In the genomic region with DNA sequence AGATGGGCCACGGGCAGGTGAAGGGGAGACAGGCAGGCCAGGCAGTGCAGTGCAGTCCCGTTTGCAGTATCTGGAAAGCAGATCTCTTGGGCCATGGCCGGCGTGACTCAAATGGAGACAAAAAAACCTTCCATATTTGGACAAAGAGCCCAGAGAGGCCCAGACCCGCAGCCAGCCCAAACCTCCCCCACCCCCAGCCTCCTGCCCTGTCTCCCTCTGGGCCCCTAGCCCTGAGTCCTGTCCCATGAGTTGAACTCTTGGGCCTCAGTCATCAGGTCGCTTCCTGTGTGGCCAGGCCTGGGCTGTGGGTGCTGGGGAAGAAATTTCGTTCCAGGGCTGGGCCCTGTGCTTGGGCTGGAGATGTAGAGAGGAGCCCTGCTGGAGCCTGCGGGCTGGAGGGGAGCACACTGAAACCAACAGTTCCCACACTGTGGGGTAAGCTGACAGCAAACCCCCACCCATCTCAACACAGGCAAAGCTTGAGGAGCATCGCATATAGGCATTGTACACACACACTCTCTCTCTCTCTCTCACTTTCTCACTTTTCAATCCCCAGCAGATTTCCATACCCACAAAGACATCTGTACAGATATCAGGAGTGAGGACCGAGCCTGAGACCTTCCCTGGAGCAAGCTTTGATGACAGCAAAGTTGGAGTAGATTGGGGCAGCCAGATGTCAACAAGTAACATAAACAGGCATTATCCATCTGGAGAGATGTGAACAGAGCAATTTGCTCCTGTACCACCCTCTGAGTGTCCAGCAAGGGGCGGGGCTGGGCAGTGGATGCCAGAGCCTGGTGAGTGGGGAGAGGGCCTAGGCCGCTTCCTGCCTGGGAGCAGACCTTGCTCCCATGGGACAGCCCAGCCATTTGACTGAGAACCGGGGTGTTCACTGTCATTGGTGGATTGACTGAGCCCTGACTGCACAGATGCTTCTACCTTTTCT, we compare ENCODE assay signal across 8 cellular contexts. TPM values are rescaled to one million over a fixed set of nuclear protein-coding genes. Genes with fewer than 3 reads are reported as not detected.
DNase-seq lines count a peak whose midpoint lies in the region; ATAC-seq, FAIRE-seq and TF ChIP-seq lines count a peak whose summit lies in the region.

No MANE protein-coding gene starts in this region.

- peaks cover 0 to 9% (median 0%) of the 10 kb centered on the region in 3 donors for H3K4me1 Mint-ChIP-seq in CD8-positive, alpha-beta memory T cell

- no peak for FAIRE-seq in kidney (lab: Jason Lieb, UNC)

- H3K4me3 Mint-ChIP-seq in CD8-positive, alpha-beta memory T cell = no peak overlapping the region

- H3K4me1 ChIP-seq in kidney (ENCODE audit: control insufficient read depth in 1 of 2, insufficient read depth in 1 of 2, low read depth in 1 of 2, low read length in 2 of 2) = peaks cover 45 to 82% of the 10 kb centered on the region in 2 donors
- peaks cover 89% of the 10 kb centered on the region for H3K4me1 ChIP-seq in vagina
- H3K4me1 ChIP-seq in CD8-positive, alpha-beta memory T cell (ENCODE audit: insufficient read depth, low read length) = no peaks in the 10 kb centered on the region

- H3K36me3 ChIP-seq in kidney (ENCODE audit: control insufficient read depth in 1 of 2, insufficient read depth in 2 of 2, low read length in 2 of 2) = peaks cover 0 to 5% of the 10 kb centered on the region in 2 donors
- H3K36me3 ChIP-seq in vagina = no peaks in the 10 kb centered on the region
- no peaks in the 10 kb centered on the region for H3K36me3 ChIP-seq in CD8-positive, alpha-beta memory T cell (ENCODE audit: insufficient read depth, low read length)

- H3K9me3 ChIP-seq in kidney (ENCODE audit: control insufficient read depth in 1 of 2, low read length in 2 of 2) (no peaks in the 10 kb centered on the region), vagina (no peaks in the 10 kb centered on the region)
- H3K9me3 ChIP-seq in CD8-positive, alpha-beta memory T cell (ENCODE audit: low read length) = no peaks in the 10 kb centered on the region

- DNase-seq in DMS 273 (lab: John Stamatoyannopoulos, UW; ENCODE audit: unreplicated experiment) = peak; percentile 94
- peak; percentile 74 for DNase-seq in NCI-H1694 treated with DMSO at 0.1 percent for 48 hours (lab: John Stamatoyannopoulos, UW)
- peak; percentile 93 for DNase-seq in kidney
- DNase-seq in vagina (ENCODE audit: extremely low spot score in 2 of 2) = no peak
- no peak for DNase-seq in RPMI8226
- no peak for DNase-seq in CD8-positive, alpha-beta memory T cell
- no peak for DNase-seq in Ammon's horn (ENCODE audit: low spot score)

- CTCF ChIA-PET in CD8-positive, alpha-beta memory T cell (lab: Charles Lee) = interaction anchor here (1.0 to 1.4 kb wide), 3 partner anchors 12 to 35 kb away, joined by 3 read pairs; no protein-coding TSS in a partner anchor

- peaks cover 0 to 3% of the 10 kb centered on the region in 2 donors for H3K27me3 Mint-ChIP-seq in CD8-positive, alpha-beta memory T cell

- H3K27me3 ChIP-seq in vagina = no peaks in the 10 kb centered on the region
- no peaks in the 10 kb centered on the region for H3K27me3 ChIP-seq in CD8-positive, alpha-beta memory T cell (ENCODE audit: insufficient read depth, low read length, poor library complexity, severe bottlenecking)

- intact Hi-C loops in kidney (cut with DNase I) (no loop called here), vagina (cut with DNase I) (no loop called here)

- TF ChIP-seq POLR2A in vagina (IDR thresholded peaks at IDR 0.05) = no peak

- H3K27ac ChIP-seq in kidney (ENCODE audit: low read depth in 2 of 2, low read length in 2 of 2) = peak overlapping the region; percentile 65 to 91
- peak overlapping the region; percentile 90 for H3K27ac ChIP-seq in vagina
- H3K27ac ChIP-seq in CD8-positive, alpha-beta memory T cell (ENCODE audit: low read depth, low read length) = no peak overlapping the region

- no peak overlapping the region for H3K27ac Mint-ChIP-seq in CD8-positive, alpha-beta memory T cell

- peak overlapping the region in 1 of 2 donors; percentile 52 for H3K9ac ChIP-seq in kidney (ENCODE audit: low read length in 2 of 2)

- no peaks in the 10 kb centered on the region for H3K9me3 Mint-ChIP-seq in CD8-positive, alpha-beta memory T cell

- H3K4me3 ChIP-seq in kidney (ENCODE audit: low read length in 2 of 2) = no peak overlapping the region
- H3K4me3 ChIP-seq in vagina = no peak overlapping the region
- no peak overlapping the region for H3K4me3 ChIP-seq in CD8-positive, alpha-beta memory T cell (ENCODE audit: low read length)

- TF ChIP-seq CTCF in kidney (IDR thresholded peaks at IDR 0.05; ENCODE audit: borderline replicate concordance, extremely low read depth, insufficient read depth) (no peak), vagina (IDR thresholded peaks at IDR 0.05) (no peak)

- POLR2A ChIA-PET in CD8-positive, alpha-beta memory T cell (lab: Charles Lee) = no interaction called here

- H3K36me3 Mint-ChIP-seq in CD8-positive, alpha-beta memory T cell = no peaks in the 10 kb centered on the region

- peak; percentile 51 for ATAC-seq in GM21515 (IDR thresholded peaks at IDR 0.05; ENCODE audit: unreplicated experiment)

RNA-seq across cellular contexts. Expression of a gene that starts 17.2 kb away (rescaled TPM):
- total RNA-seq in kidney (68.2 TPM), vagina (32.9 TPM)
- 36.6 TPM for polyA plus RNA-seq in kidney (ENCODE audit: insufficient read depth, low read depth, low replicate concordance)
- total RNA-seq in CD8-positive, alpha-beta memory T cell = not detected
- not detected for polyA plus RNA-seq in CD8-positive, alpha-beta memory T cell

RNA-seq across cellular contexts. Expression of a gene that starts 50.9 kb away (rescaled TPM):
- total RNA-seq in kidney (8.7 TPM), vagina (6.1 TPM)
- polyA plus RNA-seq in kidney (ENCODE audit: insufficient read depth, low read depth, low replicate concordance) = 1.0 TPM
- total RNA-seq in CD8-positive, alpha-beta memory T cell = 10 to 100 TPM; 23.4 TPM
- 7.5 TPM for polyA plus RNA-seq in CD8-positive, alpha-beta memory T cell

RNA-seq across cellular contexts. Expression of a gene that starts 53.2 kb away (rescaled TPM):
- total RNA-seq in kidney (17.9 TPM), vagina (2.0 TPM)
- 6.7 TPM for polyA plus RNA-seq in kidney (ENCODE audit: insufficient read depth, low read depth, low replicate concordance)
- under 1 TPM; 0.20 to 0.24 TPM for total RNA-seq in CD8-positive, alpha-beta memory T cell
- not detected for polyA plus RNA-seq in CD8-positive, alpha-beta memory T cell

Comparison
In these comparisons a context has a peak if more than half of its experiments do, and no peak if none do; other contexts are left out.
1. DNase-seq: peak in DMS 273 (single experiment), NCI-H1694 treated with DMSO at 0.1 percent for 48 hours (single experiment) and kidney (single experiment); none in vagina (0 of 2), RPMI8226 (single experiment), CD8-positive, alpha-beta memory T cell (0 of 5) and Ammon's horn (single experiment).
2. RNA of a gene that starts 17.2 kb away (total RNA-seq): 68.2 TPM in kidney (single experiment) and 32.9 TPM in vagina (single experiment); not detected in CD8-positive, alpha-beta memory T cell; every median in the first group is over 10 times any median in the second.